In genomic region chr6:72084992-72085569, GRCh38 we compare ENCODE assay signal across 9 cellular contexts.
A peak's percentile ranks its signal among the peaks of the same experiment; 100 is the strongest.
DNase-seq lines count a peak whose midpoint lies in the region; ATAC-seq and TF ChIP-seq lines count a peak whose summit lies in the region.
"Had no signal": no experiment of that assay in that cellular context is flagged by ENCODE, and none has a peak within 500 bp of the region (broad histone marks: within the 10 kb centered on the region; RNA-seq: fewer than 3 reads in every experiment).

No MANE protein-coding gene starts in this region.

- intact Hi-C loops in Caco-2 (cut with micrococcal nuclease; ENCODE audit: unreplicated experiment): loop anchor here (1.0 to 2.0 kb wide), 4 partner anchors 230 to 700 kb away; no protein-coding TSS in a partner anchor

- H3K27ac Mint-ChIP-seq in Caco-2 (ENCODE audit: unreplicated experiment) (no peak overlapping the region), WTC11 (no peak overlapping the region)

- H3K79me2 ChIP-seq in KMS-11 (ENCODE audit: insufficient read depth, low read depth): no peaks in the 10 kb centered on the region

- DNase-seq in Caco-2 (peak in 1 of 2 experiments; percentile 6), WTC11 (ENCODE audit: low spot score) (no peak), kidney tubule cell (ENCODE audit: low spot score) (peak; percentile 30), SHP77 (lab: John Stamatoyannopoulos, UW) (no peak), NOMO-1 treated with DMSO at 0.1 percent for 48 hours (lab: John Stamatoyannopoulos, UW; ENCODE audit: unreplicated experiment) (no peak)

- TF ChIP-seq CTCF in Caco-2 (IDR thresholded peaks at IDR 0.05; ENCODE audit: insufficient read depth in 1 of 2, low read depth in 1 of 2, low read length in 1 of 2, severe bottlenecking in 1 of 2, unreplicated experiment in 1 of 2) (peak; percentile 32 to 53), KMS-11 (conservative IDR thresholded peaks at IDR 0.05; ENCODE audit: low read depth, low read length) (peak; percentile 72), WTC11 (IDR thresholded peaks at IDR 0.05) (peak; percentile 22; the same call in 1 of the 2 replicates)

- H3K4me1 Mint-ChIP-seq in Caco-2 (ENCODE audit: low read depth, unreplicated experiment) (no peaks in the 10 kb centered on the region), WTC11 (peaks cover 29% of the 10 kb centered on the region)

- no peaks in the 10 kb centered on the region for H3K9me3 ChIP-seq in Caco-2

- H3K36me3 Mint-ChIP-seq in Caco-2 (ENCODE audit: insufficient read depth, unreplicated experiment) (no peaks in the 10 kb centered on the region), WTC11 (no peaks in the 10 kb centered on the region)

- no peak overlapping the region for H2AFZ ChIP-seq in KMS-11 (ENCODE audit: low read depth)

- H3K27me3 ChIP-seq in Caco-2 (replicated peaks; ENCODE audit: control insufficient read depth, insufficient read depth, low read length) (no peaks in the 10 kb centered on the region), KMS-11 (ENCODE audit: insufficient read depth, low read depth) (no peaks in the 10 kb centered on the region)

- no peaks in the 10 kb centered on the region for H3K4me1 ChIP-seq in Caco-2
- no peaks in the 10 kb centered on the region for H3K4me1 ChIP-seq in KMS-11 (ENCODE audit: low read depth, poor library complexity, severe bottlenecking)

- no peak overlapping the region for H3K4me3 ChIP-seq in Caco-2 (ENCODE audit: low read depth, low read length)
- no peak overlapping the region for H3K4me3 ChIP-seq in KMS-11 (IDR thresholded peaks at IDR 0.05; ENCODE audit: insufficient read depth, low read depth, low read length)
- H3K4me3 ChIP-seq: skin epidermis had no signal

- no peak overlapping the region for H3K9ac ChIP-seq in KMS-11

- CTCF ChIA-PET in Caco-2 (lab: Charles Lee) (no interaction called here), WTC11 (lab: Charles Lee) (interaction anchor here (1.6 kb wide), 1 partner anchor 550 kb away, joined by 3 read pairs; no protein-coding TSS in a partner anchor)

- no peaks in the 10 kb centered on the region for H3K9me3 Mint-ChIP-seq in Caco-2 (ENCODE audit: unreplicated experiment)
- H3K9me3 Mint-ChIP-seq in WTC11: no peaks in the 10 kb centered on the region

- POLR2A ChIA-PET in Caco-2 (lab: Charles Lee) (no interaction called here), WTC11 (lab: Charles Lee) (no interaction called here)

- H4K20me1 ChIP-seq in KMS-11 (ENCODE audit: insufficient read depth): no peaks in the 10 kb centered on the region

- H3K4me2 ChIP-seq in KMS-11: no peak overlapping the region

- H3K4me3 Mint-ChIP-seq in Caco-2 (ENCODE audit: unreplicated experiment): no peak overlapping the region
- no peak overlapping the region for H3K4me3 Mint-ChIP-seq in WTC11

- ATAC-seq in WTC11 (no peak), GM21367 (IDR thresholded peaks at IDR 0.05; ENCODE audit: unreplicated experiment) (no peak), GM19395 (IDR thresholded peaks at IDR 0.05; ENCODE audit: unreplicated experiment) (no peak)

- H3K27me3 Mint-ChIP-seq in Caco-2 (ENCODE audit: insufficient read depth, unreplicated experiment): no peaks in the 10 kb centered on the region
- H3K27me3 Mint-ChIP-seq in WTC11 (ENCODE audit: low read depth): no peaks in the 10 kb centered on the region

- H3K27ac ChIP-seq in KMS-11: no peak overlapping the region
- H3K27ac ChIP-seq: skin epidermis had no signal

- H3K36me3 ChIP-seq in Caco-2 (ENCODE audit: control insufficient read depth, insufficient read depth, low read length): no peaks in the 10 kb centered on the region
- H3K36me3 ChIP-seq in KMS-11 (ENCODE audit: insufficient read depth): no peaks in the 10 kb centered on the region

- BruUV-seq in Caco-2 (replicated peaks; lab: Mats Ljungman, UMichigan): no TSS peak

TF ChIP-seq in WTC11, 78 proteins besides CTCF, POLR2A, EP300 and RAD21 (continues in another document):
- TF ChIP-seq ZNF423 (CRISPR knock-in tag; IDR thresholded peaks at IDR 0.05): no peak
- TF ChIP-seq, protein P1, sequence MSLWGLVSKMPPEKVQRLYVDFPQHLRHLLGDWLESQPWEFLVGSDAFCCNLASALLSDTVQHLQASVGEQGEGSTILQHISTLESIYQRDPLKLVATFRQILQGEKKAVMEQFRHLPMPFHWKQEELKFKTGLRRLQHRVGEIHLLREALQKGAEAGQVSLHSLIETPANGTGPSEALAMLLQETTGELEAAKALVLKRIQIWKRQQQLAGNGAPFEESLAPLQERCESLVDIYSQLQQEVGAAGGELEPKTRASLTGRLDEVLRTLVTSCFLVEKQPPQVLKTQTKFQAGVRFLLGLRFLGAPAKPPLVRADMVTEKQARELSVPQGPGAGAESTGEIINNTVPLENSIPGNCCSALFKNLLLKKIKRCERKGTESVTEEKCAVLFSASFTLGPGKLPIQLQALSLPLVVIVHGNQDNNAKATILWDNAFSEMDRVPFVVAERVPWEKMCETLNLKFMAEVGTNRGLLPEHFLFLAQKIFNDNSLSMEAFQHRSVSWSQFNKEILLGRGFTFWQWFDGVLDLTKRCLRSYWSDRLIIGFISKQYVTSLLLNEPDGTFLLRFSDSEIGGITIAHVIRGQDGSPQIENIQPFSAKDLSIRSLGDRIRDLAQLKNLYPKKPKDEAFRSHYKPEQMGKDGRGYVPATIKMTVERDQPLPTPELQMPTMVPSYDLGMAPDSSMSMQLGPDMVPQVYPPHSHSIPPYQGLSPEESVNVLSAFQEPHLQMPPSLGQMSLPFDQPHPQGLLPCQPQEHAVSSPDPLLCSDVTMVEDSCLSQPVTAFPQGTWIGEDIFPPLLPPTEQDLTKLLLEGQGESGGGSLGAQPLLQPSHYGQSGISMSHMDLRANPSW (CRISPR knock-in tag; conservative IDR thresholded peaks at IDR 0.05; ENCODE audit: low read depth): no peak
- TF ChIP-seq E2F1 (CRISPR knock-in tag; IDR thresholded peaks at IDR 0.05): no peak
- no peak for TF ChIP-seq ZBTB43 (CRISPR knock-in tag; IDR thresholded peaks at IDR 0.05)
- TF ChIP-seq SOX15 (CRISPR knock-in tag; IDR thresholded peaks at IDR 0.05): no peak
- TF ChIP-seq ZNF532 (CRISPR knock-in tag; IDR thresholded peaks at IDR 0.05; ENCODE audit: borderline replicate concordance): no peak

Comparison
In these comparisons a context has a peak if more than half of its experiments do, and no peak if none do; other contexts are left out.
1. CTCF ChIP-seq: peak in every context shown above with its lines; median percentile 72 in KMS-11; 42 in Caco-2; 22 in WTC11.